In the genomic region with DNA sequence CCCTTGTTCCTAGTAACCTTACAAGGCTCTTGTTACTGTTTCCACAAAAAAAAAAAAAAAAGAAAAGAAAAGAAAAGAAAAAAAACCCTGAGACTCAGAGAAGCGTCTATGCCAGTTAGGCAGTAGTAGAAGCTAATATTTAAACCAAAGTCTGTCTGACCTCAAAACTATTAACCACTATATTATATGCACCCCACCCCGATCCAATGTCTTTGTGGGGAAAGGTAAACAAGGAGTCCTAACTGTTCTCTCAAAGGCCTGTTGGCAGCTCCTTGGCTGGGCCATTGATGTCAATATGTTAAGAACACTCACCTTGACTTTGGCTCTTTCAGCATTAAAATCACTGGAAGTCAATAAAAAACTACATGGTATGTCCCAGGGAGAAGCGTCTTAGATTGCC, we compare ENCODE assay signal across 29 cellular contexts.
DNase-seq lines count a peak whose midpoint lies in the region; ATAC-seq, FAIRE-seq and TF ChIP-seq lines count a peak whose summit lies in the region.
"Had no signal": no experiment of that assay in that cellular context is flagged by ENCODE, and none has a peak within 500 bp of the region (broad histone marks: within the 10 kb centered on the region; RNA-seq: fewer than 3 reads in every experiment).

No MANE protein-coding gene starts in this region.

- H3K27ac ChIP-seq in kidney (ENCODE audit: low read depth in 2 of 2, low read length in 2 of 2), result peak overlapping the region in 1 of 2 donors; percentile 54
- peak overlapping the region; percentile 63 to 74 for H3K27ac ChIP-seq in tibial artery
- H3K27ac ChIP-seq in mammary epithelial cell (ENCODE audit: insufficient read depth, low read depth, low read length), result no peak overlapping the region
- H3K27ac ChIP-seq: BLaER1 treated with 17β-estradiol and CSF1 and Interleukin-3, amounts not matched to agents 10 nM and 100 nM; brain microvascular endothelial cell; esophagus muscularis mucosa; foreskin keratinocyte; Peyer's patch; thyroid gland; VCaP had no signal

- H3K27ac Mint-ChIP-seq in brain (peak overlapping the region in 4 of 5 experiments; percentile 23 to 83 (median 74)), nephron (peak overlapping the region; percentile 99)
- H3K27ac Mint-ChIP-seq: effector memory CD8-positive, alpha-beta T cell; stimulated activated naive CD8-positive, alpha-beta T cell treated with anti-CD3 and anti-CD28 coated beads, Interleukin-15, Interleukin-2, amounts not matched to agents 100 ng/mL and 50 ng/mL, for 24 hours had no signal

- CTCF ChIA-PET in mammary epithelial cell (lab: Charles Lee; ENCODE audit: low non-redundant PET), result no interaction called here

- no peaks in the 10 kb centered on the region for H3K36me3 Mint-ChIP-seq in brain
- H3K36me3 Mint-ChIP-seq in nephron (ENCODE audit: low read depth), result peaks cover 27% of the 10 kb centered on the region

- H3K4me1 Mint-ChIP-seq in brain, result peaks cover 21% of the 10 kb centered on the region
- H3K4me1 Mint-ChIP-seq in nephron, result peaks cover 24% of the 10 kb centered on the region

- H3K36me3 ChIP-seq in kidney (ENCODE audit: control insufficient read depth in 1 of 2, insufficient read depth in 2 of 2, low read length in 2 of 2) (no peaks in the 10 kb centered on the region), tibial artery (no peaks in the 10 kb centered on the region), mammary epithelial cell (ENCODE audit: insufficient read depth, low read length) (no peaks in the 10 kb centered on the region)
- H3K36me3 ChIP-seq: BLaER1 treated with 17β-estradiol and CSF1 and Interleukin-3, amounts not matched to agents 10 nM and 100 nM; brain microvascular endothelial cell; esophagus muscularis mucosa; Peyer's patch; thyroid gland had no signal

- WGBS in mammary epithelial cell (ENCODE audit: low coverage, missing lambda C conversion rate), result 59% methylated on average over 3 of the region's 3 CpGs

- no peaks in the 10 kb centered on the region for H4K20me1 ChIP-seq in mammary epithelial cell (ENCODE audit: insufficient read depth, low read length)
- H4K20me1 ChIP-seq: BLaER1 treated with 17β-estradiol and CSF1 and Interleukin-3, amounts not matched to agents 10 nM and 100 nM had no signal

- no peak for DNase-seq in kidney
- no peak for DNase-seq in tibial artery
- no peak for DNase-seq in mammary epithelial cell
- no peak for DNase-seq in NCI-H2029 treated with DMSO at 0.1 percent for 48 hours (lab: John Stamatoyannopoulos, UW)
- DNase-seq: activated CD4-positive, alpha-beta T cell treated with anti-CD3 and anti-CD28 coated beads for 48 hours; activated CD8-positive, alpha-beta memory T cell treated with anti-CD3 and anti-CD28 coated beads for 24 hours; activated effector memory CD4-positive, alpha-beta T cell treated with Interleukin-2 at 50 U/mL for 16 hours; brain microvascular endothelial cell; COR-L47; effector memory CD8-positive, alpha-beta T cell; foreskin keratinocyte; GF-D8; left ventricle myocardium superior; NCI-H1092 treated with DMSO at 0.1 percent for 48 hours; NCI-H187; NCI-H526 treated with DMSO at 0.1 percent for 48 hours; Peyer's patch; SIG-M5; SW 1271; T-helper 9 cell; thyroid gland had no signal

- TF ChIP-seq POLR2A in GM18505 (IDR thresholded peaks at IDR 0.05; ENCODE audit: borderline replicate concordance, extremely low read depth, insufficient read depth, insufficient read length), result no peak

- no TSS peak for BruUV-seq in mammary epithelial cell (replicated peaks; lab: Mats Ljungman, UMichigan)

- intact Hi-C loops in kidney (cut with DNase I) (no loop called here), tibial artery (cut with DNase I; ENCODE audit: low total_unique reads) (no loop called here), mammary epithelial cell (cut with micrococcal nuclease) (no loop called here)

- peaks cover 3% of the 10 kb centered on the region for H3K27me3 Mint-ChIP-seq in brain
- H3K27me3 Mint-ChIP-seq in nephron (ENCODE audit: low read depth), result no peaks in the 10 kb centered on the region

- H3K4me3 ChIP-seq in kidney (ENCODE audit: low read length in 2 of 2) (peak overlapping the region; percentile 1 to 21), tibial artery (no peak overlapping the region), mammary epithelial cell (replicated peaks in 1 of 3; ENCODE audit: insufficient read depth in 1 of 3, low read depth in 2 of 3, low read length in 3 of 3) (no peak overlapping the region)
- H3K4me3 ChIP-seq: BLaER1 treated with 17β-estradiol and CSF1 and Interleukin-3, amounts not matched to agents 10 nM and 100 nM; esophagus muscularis mucosa; Peyer's patch; thyroid gland had no signal

- FAIRE-seq in kidney (lab: Jason Lieb, UNC), result peak; percentile 75

- TF ChIP-seq CTCF in brain (conservative IDR thresholded peaks at IDR 0.05), result no peak
- TF ChIP-seq CTCF in kidney (IDR thresholded peaks at IDR 0.05; ENCODE audit: borderline replicate concordance, extremely low read depth, insufficient read depth), result no peak
- no peak for TF ChIP-seq CTCF in nephron (IDR thresholded peaks at IDR 0.05; ENCODE audit: unreplicated experiment in 3 of 3)
- no peak for TF ChIP-seq CTCF in tibial artery (IDR thresholded peaks at IDR 0.05)
- TF ChIP-seq CTCF in mammary epithelial cell (conservative IDR thresholded peaks at IDR 0.05 in 1 of 2, IDR thresholded peaks at IDR 0.05 in 1 of 2; ENCODE audit: extremely low read depth in 1 of 2, insufficient read depth in 1 of 2, low read depth in 1 of 2, low read length in 2 of 2), result no peak

- H3K9ac ChIP-seq in kidney (ENCODE audit: low read length in 2 of 2) (no peak overlapping the region), mammary epithelial cell (ENCODE audit: insufficient read depth, low read length) (no peak overlapping the region)
- H3K9ac ChIP-seq: BLaER1 treated with 17β-estradiol and CSF1 and Interleukin-3, amounts not matched to agents 10 nM and 100 nM had no signal

- no peak for ATAC-seq in GM18505 (IDR thresholded peaks at IDR 0.05; ENCODE audit: unreplicated experiment)
- ATAC-seq: effector memory CD8-positive, alpha-beta T cell; foreskin keratinocyte; HCT116; left ventricle myocardium superior had no signal

- peaks cover 22 to 54% (median 40%) of the 10 kb centered on the region in 5 experiments for H3K9me3 Mint-ChIP-seq in brain
- peaks cover 53% of the 10 kb centered on the region for H3K9me3 Mint-ChIP-seq in nephron

- no peak overlapping the region for H3K4me3 Mint-ChIP-seq in brain
- H3K4me3 Mint-ChIP-seq in nephron, result peak overlapping the region; percentile 2 to 33 (median 4)
- H3K4me3 Mint-ChIP-seq: effector memory CD8-positive, alpha-beta T cell; stimulated activated naive CD8-positive, alpha-beta T cell treated with anti-CD3 and anti-CD28 coated beads, Interleukin-15, Interleukin-2, amounts not matched to agents 100 ng/mL and 50 ng/mL, for 24 hours had no signal

- dilution Hi-C loops in mammary epithelial cell (cut with HindIII; ENCODE audit: low sequenced_read_pairs), result no loop called here

- no peak overlapping the region for H3K4me2 ChIP-seq in mammary epithelial cell (ENCODE audit: insufficient read depth, low read depth, low read length)
- H3K4me2 ChIP-seq: BLaER1 treated with 17β-estradiol and CSF1 and Interleukin-3, amounts not matched to agents 10 nM and 100 nM had no signal

- H3K9me3 ChIP-seq in kidney (ENCODE audit: control insufficient read depth in 1 of 2, low read length in 2 of 2) (peaks cover 0 to 6% of the 10 kb centered on the region in 2 donors), tibial artery (peaks cover 0 to 7% (median 0%) of the 10 kb centered on the region in 3 donors), mammary epithelial cell (replicated peaks; ENCODE audit: insufficient read depth, low read length) (peaks cover 2% of the 10 kb centered on the region)
- H3K9me3 ChIP-seq: thyroid gland had no signal

- H3K4me1 ChIP-seq in kidney (ENCODE audit: control insufficient read depth in 1 of 2, insufficient read depth in 1 of 2, low read depth in 1 of 2, low read length in 2 of 2) (peaks cover 10 to 12% of the 10 kb centered on the region in 2 donors), tibial artery (peaks cover 0 to 41% (median 19%) of the 10 kb centered on the region in 4 donors), mammary epithelial cell (ENCODE audit: insufficient read depth, low read length) (no peaks in the 10 kb centered on the region)
- H3K4me1 ChIP-seq: BLaER1 treated with 17β-estradiol and CSF1 and Interleukin-3, amounts not matched to agents 10 nM and 100 nM; esophagus muscularis mucosa; foreskin keratinocyte; Peyer's patch; thyroid gland had no signal

- H3K27me3 ChIP-seq in tibial artery, result no peaks in the 10 kb centered on the region
- H3K27me3 ChIP-seq in mammary epithelial cell (ENCODE audit: insufficient read depth, low read length), result no peaks in the 10 kb centered on the region
- H3K27me3 ChIP-seq: BLaER1 treated with 17β-estradiol and CSF1 and Interleukin-3, amounts not matched to agents 10 nM and 100 nM; brain microvascular endothelial cell; esophagus muscularis mucosa; Peyer's patch; thyroid gland had no signal

- in situ Hi-C loops in mammary epithelial cell (cut with MboI; ENCODE audit: low sequenced_read_pairs in 2 of 2), result no loop called here

- no peak overlapping the region for H2AFZ ChIP-seq in mammary epithelial cell (ENCODE audit: low read depth, low read length)

- no peaks in the 10 kb centered on the region for H3K79me2 ChIP-seq in mammary epithelial cell (ENCODE audit: insufficient read depth, low read length)

Comparison
In these comparisons a context has a peak if more than half of its experiments do, and no peak if none do; other contexts are left out.
1. H3K4me3 Mint-ChIP-seq: peak in nephron (3 of 3); none in brain (0 of 5).
2. H3K4me3 ChIP-seq: peak in kidney (2 of 2); none in tibial artery (0 of 2) and mammary epithelial cell (0 of 3).